Comparison of ENCODE assay signal across 9 cellular contexts in the genomic region with DNA sequence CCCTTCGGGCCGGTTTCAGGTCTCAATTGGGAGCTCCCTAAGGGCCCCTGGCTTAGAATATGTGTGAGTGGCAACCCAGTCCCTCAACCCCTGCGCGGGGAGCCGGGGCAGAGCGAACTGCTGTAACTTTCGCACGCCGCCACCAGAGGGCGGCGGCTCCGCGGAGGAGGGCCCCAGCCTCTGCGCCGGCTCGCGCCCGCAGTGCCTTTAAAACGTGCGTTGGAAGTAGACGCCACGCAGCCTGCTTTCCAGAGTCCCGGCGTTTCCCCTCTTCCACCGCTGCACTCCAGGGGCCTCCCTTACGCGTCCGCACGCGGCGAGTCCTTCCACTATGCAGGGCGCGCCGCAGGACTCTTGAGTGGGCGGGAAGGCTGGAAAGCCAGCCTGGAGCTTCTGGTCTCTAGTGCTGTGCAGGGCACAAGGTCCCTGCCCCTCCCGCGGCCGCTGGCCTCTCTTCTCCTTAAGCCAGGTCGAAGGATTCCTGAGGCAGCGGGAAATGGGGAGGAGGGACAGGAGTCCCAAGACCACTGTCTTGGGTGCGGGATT. TPM values are rescaled to one million over a fixed set of nuclear protein-coding genes. Genes with fewer than 3 reads are reported as not detected.
DNase-seq lines count a peak whose midpoint lies in the region; ATAC-seq, FAIRE-seq and TF ChIP-seq lines count a peak whose summit lies in the region.
"Had no signal": no experiment of that assay in that cellular context is flagged by ENCODE, and none has a peak within 500 bp of the region (broad histone marks: within the 10 kb centered on the region; RNA-seq: fewer than 3 reads in every experiment).

No MANE protein-coding gene starts in this region.

- TF ChIP-seq CTCF in Calu3 (IDR thresholded peaks at IDR 0.05; ENCODE audit: unreplicated experiment) (peak; percentile 96), fibroblast of the aortic adventitia (IDR thresholded peaks at IDR 0.05; ENCODE audit: insufficient read depth, low read length) (peak; percentile 81), nephron (IDR thresholded peaks at IDR 0.05; ENCODE audit: unreplicated experiment in 3 of 3) (peak; percentile 90 to 98 (median 95))

- peak; percentile 85 for TF ChIP-seq RAD21 in Ishikawa (IDR thresholded peaks at IDR 0.05; ENCODE audit: low read depth)

- peak; percentile 83 for DNase-seq in Calu3
- DNase-seq in RCC 7860 (ENCODE audit: low spot score): peak; percentile 44
- peak; percentile 74 for DNase-seq in fibroblast of the aortic adventitia (ENCODE audit: low read depth)

- CTCF ChIA-PET in Calu3 (lab: Charles Lee): interaction anchor here (0.5 to 2.3 kb wide), 8 partner anchors 10 to 291 kb away, joined by 3 to 18 read pairs (median 4); a partner anchor contains a TSS

- TF ChIP-seq EP300 in Ishikawa (IDR thresholded peaks at IDR 0.05; ENCODE audit: borderline replicate concordance): no peak

- H3K27ac Mint-ChIP-seq in Calu3 (ENCODE audit: unreplicated experiment): no peak overlapping the region
- no peak overlapping the region for H3K27ac Mint-ChIP-seq in activated T-helper 17 cell treated with anti-CD3 and anti-CD28 coated beads, Interleukin-2, amount 50 U/mL, for 72 hours
- peak overlapping the region in 2 of 3 experiments; percentile 17 to 60 for H3K27ac Mint-ChIP-seq in nephron
- peak overlapping the region; percentile 41 for H3K27ac Mint-ChIP-seq in stimulated activated naive CD8-positive, alpha-beta T cell treated with anti-CD3 and anti-CD28 coated beads, Interleukin-15, Interleukin-2, amounts not matched to agents 100 ng/mL and 50 ng/mL, for 24 hours

- H3K4me3 Mint-ChIP-seq in Calu3 (ENCODE audit: low read depth, unreplicated experiment) (peak overlapping the region; percentile 83), nephron (peak overlapping the region; percentile 70 to 73 (median 72))
- H3K4me3 Mint-ChIP-seq in activated T-helper 17 cell treated with anti-CD3 and anti-CD28 coated beads, Interleukin-2, amount 50 U/mL, for 72 hours: peak overlapping the region; percentile 52
- peak overlapping the region; percentile 52 for H3K4me3 Mint-ChIP-seq in stimulated activated naive CD8-positive, alpha-beta T cell treated with anti-CD3 and anti-CD28 coated beads, Interleukin-15, Interleukin-2, amounts not matched to agents 100 ng/mL and 50 ng/mL, for 24 hours

- no TSS peak for BruUV-seq in Calu3 (replicated peaks; lab: Mats Ljungman, UMichigan)

- ATAC-seq in GM21515 (IDR thresholded peaks at IDR 0.05; ENCODE audit: unreplicated experiment): peak; percentile 83
- ATAC-seq in activated T-helper 17 cell treated with anti-CD3 and anti-CD28 coated beads, Interleukin-2, amount 50 U/mL, for 72 hours (replicated peaks): peak; percentile 99

- intact Hi-C loops in Calu3 (cut with micrococcal nuclease; ENCODE audit: unreplicated experiment): loop anchor here (1.0 to 10.0 kb wide), 3 partner anchors 101 to 292 kb away; a partner anchor contains a TSS

- FAIRE-seq in RCC 7860 (lab: Jason Lieb, UNC): no peak

- no peaks in the 10 kb centered on the region for H3K36me3 Mint-ChIP-seq in Calu3 (ENCODE audit: insufficient read depth, unreplicated experiment)
- no peaks in the 10 kb centered on the region for H3K36me3 Mint-ChIP-seq in activated T-helper 17 cell treated with anti-CD3 and anti-CD28 coated beads, Interleukin-2, amount 50 U/mL, for 72 hours (ENCODE audit: low read depth)
- H3K36me3 Mint-ChIP-seq in nephron (ENCODE audit: low read depth): no peaks in the 10 kb centered on the region
- no peaks in the 10 kb centered on the region for H3K36me3 Mint-ChIP-seq in stimulated activated naive CD8-positive, alpha-beta T cell treated with anti-CD3 and anti-CD28 coated beads, Interleukin-15, Interleukin-2, amounts not matched to agents 100 ng/mL and 50 ng/mL, for 24 hours (ENCODE audit: low read depth)

- H3K9me3 Mint-ChIP-seq in Calu3 (ENCODE audit: low read depth, unreplicated experiment): no peaks in the 10 kb centered on the region
- H3K9me3 Mint-ChIP-seq in activated T-helper 17 cell treated with anti-CD3 and anti-CD28 coated beads, Interleukin-2, amount 50 U/mL, for 72 hours: no peaks in the 10 kb centered on the region
- H3K9me3 Mint-ChIP-seq in nephron: no peaks in the 10 kb centered on the region
- H3K9me3 Mint-ChIP-seq in stimulated activated naive CD8-positive, alpha-beta T cell treated with anti-CD3 and anti-CD28 coated beads, Interleukin-15, Interleukin-2, amounts not matched to agents 100 ng/mL and 50 ng/mL, for 24 hours: no peaks in the 10 kb centered on the region

- peaks cover 10% of the 10 kb centered on the region for H3K4me1 Mint-ChIP-seq in Calu3 (ENCODE audit: low read depth, unreplicated experiment)
- H3K4me1 Mint-ChIP-seq in activated T-helper 17 cell treated with anti-CD3 and anti-CD28 coated beads, Interleukin-2, amount 50 U/mL, for 72 hours: peaks cover 4% of the 10 kb centered on the region
- H3K4me1 Mint-ChIP-seq in nephron: peaks cover 22% of the 10 kb centered on the region
- H3K4me1 Mint-ChIP-seq in stimulated activated naive CD8-positive, alpha-beta T cell treated with anti-CD3 and anti-CD28 coated beads, Interleukin-15, Interleukin-2, amounts not matched to agents 100 ng/mL and 50 ng/mL, for 24 hours (ENCODE audit: low read depth): peaks cover 8% of the 10 kb centered on the region

- H3K27me3 Mint-ChIP-seq in Calu3 (ENCODE audit: unreplicated experiment) (peaks cover 14% of the 10 kb centered on the region), nephron (ENCODE audit: low read depth) (peaks cover 9% of the 10 kb centered on the region)
- H3K27me3 Mint-ChIP-seq in activated T-helper 17 cell treated with anti-CD3 and anti-CD28 coated beads, Interleukin-2, amount 50 U/mL, for 72 hours: peaks cover 17% of the 10 kb centered on the region
- peaks cover 15% of the 10 kb centered on the region for H3K27me3 Mint-ChIP-seq in stimulated activated naive CD8-positive, alpha-beta T cell treated with anti-CD3 and anti-CD28 coated beads, Interleukin-15, Interleukin-2, amounts not matched to agents 100 ng/mL and 50 ng/mL, for 24 hours

- H3K4me3 ChIP-seq in fibroblast of the aortic adventitia (ENCODE audit: low read depth, low read length): peak overlapping the region; percentile 61

TF ChIP-seq in Ishikawa, 13 proteins besides CTCF, POLR2A, EP300 and RAD21:
- no peak for TF ChIP-seq ZBTB7A (IDR thresholded peaks at IDR 0.05; ENCODE audit: low read depth)
- no peak for TF ChIP-seq YY1 (IDR thresholded peaks at IDR 0.05; ENCODE audit: low read depth)
- no peak for TF ChIP-seq CEBPB (IDR thresholded peaks at IDR 0.05)
- TF ChIP-seq, protein P1, sequence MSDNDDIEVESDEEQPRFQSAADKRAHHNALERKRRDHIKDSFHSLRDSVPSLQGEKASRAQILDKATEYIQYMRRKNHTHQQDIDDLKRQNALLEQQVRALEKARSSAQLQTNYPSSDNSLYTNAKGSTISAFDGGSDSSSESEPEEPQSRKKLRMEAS (IDR thresholded peaks at IDR 0.05): peak; percentile 86
- TF ChIP-seq TEAD4 (IDR thresholded peaks at IDR 0.05): no peak
- TF ChIP-seq EGR1 (IDR thresholded peaks at IDR 0.05): peak; percentile 72; the same call in 1 of the 2 replicates
- TF ChIP-seq FOXM1 (IDR thresholded peaks at IDR 0.05; ENCODE audit: borderline replicate concordance, low read depth): no peak
- TF ChIP-seq TCF12 (IDR thresholded peaks at IDR 0.05; ENCODE audit: low read depth): peak; percentile 24; the same call in 1 of the 2 replicates

RNA-seq across cellular contexts. Expression of a gene that starts 23.7 kb away (rescaled TPM):
- not detected in 2 replicates for total RNA-seq in Calu3 (2022)
- not detected for total RNA-seq in activated T-helper 17 cell treated with anti-CD3 and anti-CD28 coated beads, Interleukin-2, amount 50 U/mL, for 72 hours
- total RNA-seq in fibroblast of the aortic adventitia (ENCODE audit: low replicate concordance): not detected in 2 replicates
- total RNA-seq: mononuclear cell had no signal

RNA-seq across cellular contexts. Expression of a gene that starts 38.2 kb away (rescaled TPM):
- 0.17 and 0.27 TPM in 2 replicates for total RNA-seq in Calu3 (2022)
- total RNA-seq in activated T-helper 17 cell treated with anti-CD3 and anti-CD28 coated beads, Interleukin-2, amount 50 U/mL, for 72 hours: under 1 TPM; 0.08 to 0.13 TPM
- 0.08 and 0.09 TPM in 2 replicates for total RNA-seq in fibroblast of the aortic adventitia (ENCODE audit: low replicate concordance)

Comparison
In these comparisons a context has a peak if more than half of its experiments do, and no peak if none do; other contexts are left out.
1. Peak in every context shown above with its lines: DNase-seq, ATAC-seq and H3K4me3 ChIP-seq.
2. H3K27ac Mint-ChIP-seq: peak in nephron (2 of 3) and stimulated activated naive CD8-positive, alpha-beta T cell treated with anti-CD3 and anti-CD28 coated beads, Interleukin-15, Interleukin-2, amounts not matched to agents 100 ng/mL and 50 ng/mL, for 24 hours (single experiment); none in Calu3 (single experiment) and activated T-helper 17 cell treated with anti-CD3 and anti-CD28 coated beads, Interleukin-2, amount 50 U/mL, for 72 hours (single experiment).